10 cellular contexts compared by ENCODE assay signal in genomic region chr4:7970031-7970946, GRCh38. TPM values are rescaled to one million over a fixed set of nuclear protein-coding genes. Genes with fewer than 3 reads are reported as not detected.
A peak's percentile ranks its signal among the peaks of the same experiment; 100 is the strongest.
DNase-seq lines count a peak whose midpoint lies in the region; ATAC-seq and TF ChIP-seq lines count a peak whose summit lies in the region.
"Had no signal": no experiment of that assay in that cellular context is flagged by ENCODE, and none has a peak within 500 bp of the region (broad histone marks: within the 10 kb centered on the region; RNA-seq: fewer than 3 reads in every experiment).

No MANE protein-coding gene starts in this region.

- H3K4me1 ChIP-seq in left ventricle myocardium inferior: peaks cover 61% of the 10 kb centered on the region

- peaks cover 63% of the 10 kb centered on the region for H3K4me1 Mint-ChIP-seq in activated T-helper 1 cell treated with anti-CD3 and anti-CD28 coated beads, Interleukin-12 subunit alpha, Interleukin-12 subunit beta, Interleukin-2, Interleukin-4 antibody, amounts not matched to agents 30 ng/mL and 10 ng/mL and 1 ng/mL, durations not matched to agents 14 hours and 24 hours and 36 hours (ENCODE audit: low read depth)

- peak overlapping the region; percentile 99 for H3K4me3 Mint-ChIP-seq in activated T-helper 1 cell treated with anti-CD3 and anti-CD28 coated beads, Interleukin-12 subunit alpha, Interleukin-12 subunit beta, Interleukin-2, Interleukin-4 antibody, amounts not matched to agents 30 ng/mL and 10 ng/mL and 1 ng/mL, durations not matched to agents 14 hours and 24 hours and 36 hours
- H3K4me3 Mint-ChIP-seq: dendritic cell treated with granulocyte-macrophage colony-stimulating factor and Interleukin-4, amounts not matched to agents 40 ng/mL and 50 ng/mL, for 4 days had no signal

- no peaks in the 10 kb centered on the region for H3K27me3 ChIP-seq in left ventricle myocardium inferior (ENCODE audit: low read depth)

- H3K27ac Mint-ChIP-seq in activated T-helper 1 cell treated with anti-CD3 and anti-CD28 coated beads, Interleukin-12 subunit alpha, Interleukin-12 subunit beta, Interleukin-2, Interleukin-4 antibody, amounts not matched to agents 30 ng/mL and 10 ng/mL and 1 ng/mL, durations not matched to agents 14 hours and 24 hours and 36 hours: peak overlapping the region; percentile 100
- H3K27ac Mint-ChIP-seq: dendritic cell treated with granulocyte-macrophage colony-stimulating factor and Interleukin-4, amounts not matched to agents 40 ng/mL and 50 ng/mL, for 4 days had no signal

- H3K27me3 Mint-ChIP-seq in activated T-helper 1 cell treated with anti-CD3 and anti-CD28 coated beads, Interleukin-12 subunit alpha, Interleukin-12 subunit beta, Interleukin-2, Interleukin-4 antibody, amounts not matched to agents 30 ng/mL and 10 ng/mL and 1 ng/mL, durations not matched to agents 14 hours and 24 hours and 36 hours (ENCODE audit: insufficient read depth): no peaks in the 10 kb centered on the region

- ATAC-seq in HG03520 (IDR thresholded peaks at IDR 0.05; ENCODE audit: unreplicated experiment): peak; percentile 66

- DNase-seq in activated gamma-delta T cell treated with Interleukin-2 at 50 U/mL for 16 hours (peak; percentile 39), activated gamma-delta T cell (lab: John Stamatoyannopoulos, UW) (no peak), left ventricle myocardium inferior (no peak), D341Med (ENCODE audit: low spot score) (no peak), NOMO-1 (lab: John Stamatoyannopoulos, UW; ENCODE audit: unreplicated experiment in 2 of 2) (no peak)
- peak; percentile 48 for DNase-seq in activated T-helper 1 cell treated with anti-CD3 and anti-CD28 coated beads, Interleukin-12 subunit alpha, Interleukin-12 subunit beta, Interleukin-2, Interleukin-4 antibody, amounts not matched to agents 30 ng/mL and 10 ng/mL and 1 ng/mL, durations not matched to agents 14 hours and 24 hours and 36 hours (ENCODE audit: low spot score)
- DNase-seq in stimulated activated CD4-positive, alpha-beta T cell treated with anti-CD3 and anti-CD28 coated beads, Interleukin-15, amount 100 ng/mL, for 24 hours: peak; percentile 72
- DNase-seq: DND-41 had no signal

- peak overlapping the region; percentile 6 for H3K4me3 ChIP-seq in left ventricle myocardium inferior

- peak overlapping the region; percentile 56 for H3K27ac ChIP-seq in left ventricle myocardium inferior (replicated peaks)

- H3K36me3 ChIP-seq in left ventricle myocardium inferior: no peaks in the 10 kb centered on the region

- H3K36me3 Mint-ChIP-seq in activated T-helper 1 cell treated with anti-CD3 and anti-CD28 coated beads, Interleukin-12 subunit alpha, Interleukin-12 subunit beta, Interleukin-2, Interleukin-4 antibody, amounts not matched to agents 30 ng/mL and 10 ng/mL and 1 ng/mL, durations not matched to agents 14 hours and 24 hours and 36 hours (ENCODE audit: low read depth): peaks cover 19% of the 10 kb centered on the region

- no peaks in the 10 kb centered on the region for H3K9me3 Mint-ChIP-seq in activated T-helper 1 cell treated with anti-CD3 and anti-CD28 coated beads, Interleukin-12 subunit alpha, Interleukin-12 subunit beta, Interleukin-2, Interleukin-4 antibody, amounts not matched to agents 30 ng/mL and 10 ng/mL and 1 ng/mL, durations not matched to agents 14 hours and 24 hours and 36 hours
- H3K9me3 Mint-ChIP-seq: dendritic cell treated with granulocyte-macrophage colony-stimulating factor and Interleukin-4, amounts not matched to agents 40 ng/mL and 50 ng/mL, for 4 days had no signal

- no peak for TF ChIP-seq CTCF in left ventricle myocardium inferior (IDR thresholded peaks at IDR 0.05; ENCODE audit: borderline replicate concordance)

- H3K9me3 ChIP-seq in left ventricle myocardium inferior (replicated peaks): no peaks in the 10 kb centered on the region

- intact Hi-C loops in activated T-helper 1 cell treated with anti-CD3 and anti-CD28 coated beads, Interleukin-12 subunit alpha, Interleukin-12 subunit beta, Interleukin-2, Interleukin-4 antibody, amounts not matched to agents 30 ng/mL and 10 ng/mL and 1 ng/mL, durations not matched to agents 14 hours and 24 hours and 36 hours (cut with micrococcal nuclease): no loop called here
- intact Hi-C loops in left ventricle myocardium inferior (cut with micrococcal nuclease): no loop called here

RNA-seq across cellular contexts. Expression of gene AFAP1, which starts 30.6 kb away (rescaled TPM):
- total RNA-seq in activated T-helper 1 cell treated with anti-CD3 and anti-CD28 coated beads, Interleukin-12 subunit alpha, Interleukin-12 subunit beta, Interleukin-2, Interleukin-4 antibody, amounts not matched to agents 30 ng/mL and 10 ng/mL and 1 ng/mL, durations not matched to agents 14 hours and 24 hours and 36 hours: 48.3 and 48.4 TPM in 2 replicates
- 6.8 TPM for total RNA-seq in left ventricle myocardium inferior

Comparison
In these comparisons a context has a peak if more than half of its experiments do, and no peak if none do; other contexts are left out.
1. DNase-seq: peak in activated gamma-delta T cell treated with Interleukin-2 at 50 U/mL for 16 hours (single experiment), activated T-helper 1 cell treated with anti-CD3 and anti-CD28 coated beads, Interleukin-12 subunit alpha, Interleukin-12 subunit beta, Interleukin-2, Interleukin-4 antibody, amounts not matched to agents 30 ng/mL and 10 ng/mL and 1 ng/mL, durations not matched to agents 14 hours and 24 hours and 36 hours (single experiment) and stimulated activated CD4-positive, alpha-beta T cell treated with anti-CD3 and anti-CD28 coated beads, Interleukin-15, amount 100 ng/mL, for 24 hours (single experiment); none in activated gamma-delta T cell (single experiment), left ventricle myocardium inferior (single experiment), D341Med (single experiment) and NOMO-1 (0 of 2).